Comparison of ENCODE assay signal across 28 cellular contexts in the genomic region with DNA sequence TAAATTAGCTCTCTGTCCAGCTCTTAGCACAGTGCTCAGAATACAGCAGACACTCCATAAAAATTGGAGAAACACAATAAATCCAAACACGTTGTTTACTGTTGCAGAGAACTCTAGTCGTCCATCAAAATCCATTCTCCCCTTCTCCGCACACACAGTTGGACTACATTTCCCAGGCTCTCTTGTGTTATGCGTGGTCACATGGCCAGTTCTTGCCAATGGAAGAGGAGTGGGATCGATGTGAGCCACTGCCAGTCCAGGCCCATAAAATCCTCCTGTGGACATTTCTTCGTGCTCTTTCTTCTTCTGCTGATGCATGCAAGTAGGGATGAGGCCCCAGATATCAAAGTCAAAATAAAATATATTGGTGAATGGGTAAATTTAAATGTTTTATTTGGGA.
"Had no signal": no experiment of that assay in that cellular context is flagged by ENCODE, and none has a peak within 500 bp of the region (broad histone marks: within the 10 kb centered on the region; RNA-seq: fewer than 3 reads in every experiment).

No MANE protein-coding gene starts in this region.

- H3K27me3 ChIP-seq: brain microvascular endothelial cell, cardiac muscle cell, MG63, Peyer's patch, SJSA1 had no signal

- FAIRE-seq: colon, TTC549 had no signal

- H3K27ac ChIP-seq: brain microvascular endothelial cell, cardiac muscle cell, Peyer's patch, SJSA1 had no signal

- H3K4me3 ChIP-seq: cardiac muscle cell, MG63, Peyer's patch, SJSA1 had no signal

- H3K4me1 ChIP-seq: Peyer's patch, SJSA1 had no signal

- H3K36me3 ChIP-seq: brain microvascular endothelial cell, cardiac muscle cell, MG63, Peyer's patch, SJSA1 had no signal

- ATAC-seq: activated T-helper 17 cell treated with anti-CD3 and anti-CD28 coated beads, Interleukin-2, amount 50 U/mL, for 72 hours; T-cell had no signal

- DNase-seq: activated CD4-positive, alpha-beta memory T cell treated with anti-CD3 and anti-CD28 coated beads, Interleukin-2, amount 10 ng/mL, durations not matched to agents 7 days and 5 days; activated CD4-positive, alpha-beta T cell treated with anti-CD3 and anti-CD28 coated beads, Interleukin-2, amount 50 U/mL, for 1 hour; activated CD4-positive, CD25-positive, alpha-beta regulatory T cell; activated gamma-delta T cell; activated naive CD4-positive, alpha-beta T cell treated with anti-CD3 and anti-CD28 coated beads, Interleukin-2, amount 10 ng/mL, durations not matched to agents 7 days and 5 days; activated naive CD8-positive, alpha-beta T cell treated with anti-CD3 and anti-CD28 coated beads for 36 hours; activated T-cell treated with anti-CD3 and anti-CD28 coated beads for 4 hours; activated T-cell treated with anti-CD3 and anti-CD28 coated beads, Interleukin-2, amount 50 U/mL, for 48 hours; brain microvascular endothelial cell; cerebellar nuclear complex; MG63; MV-4-11; NCI-H1092 treated with DMSO at 0.1 percent for 48 hours; NCI-H1417 treated with DMSO at 0.1 percent for 48 hours; NCI-H187; NCI-H2081; NCI-H524 treated with DMSO at 0.1 percent for 48 hours; NCI-H748 treated with DMSO at 0.1 percent for 48 hours; Peyer's patch; SHP77; T-cell; T-helper 2 cell; T1000 had no signal
